Comparison of ENCODE assay signal across 9 cellular contexts in genomic region chr11:129992161-129992944, GRCh38. TPM values are rescaled to one million over a fixed set of nuclear protein-coding genes. Genes with fewer than 3 reads are reported as not detected.
A peak's percentile ranks its signal among the peaks of the same experiment; 100 is the strongest.
DNase-seq lines count a peak whose midpoint lies in the region; ATAC-seq, FAIRE-seq and TF ChIP-seq lines count a peak whose summit lies in the region.
"Had no signal": no experiment of that assay in that cellular context is flagged by ENCODE, and none has a peak within 500 bp of the region (broad histone marks: within the 10 kb centered on the region; RNA-seq: fewer than 3 reads in every experiment).

No MANE protein-coding gene starts in this region.

- H3K27me3 ChIP-seq in brain microvascular endothelial cell (replicated peaks) (no peaks in the 10 kb centered on the region), right lobe of liver (no peaks in the 10 kb centered on the region)

- H3K9me3 Mint-ChIP-seq in CD14-positive monocyte = peaks cover 0 to 3% (median 0%) of the 10 kb centered on the region in 7 donors

- TF ChIP-seq POLR2A in Raji (IDR thresholded peaks at IDR 0.05; ENCODE audit: insufficient read depth, low read depth, low read length) = 0 out of 2 replicates have a peak, but pooled peaks have one; percentile 14
- TF ChIP-seq POLR2A in right lobe of liver (IDR thresholded peaks at IDR 0.05) = no peak

- H3K27ac ChIP-seq in brain microvascular endothelial cell (no peak overlapping the region), right lobe of liver (peak overlapping the region in 2 of 3 donors; percentile 32 to 42)

- H3K27ac Mint-ChIP-seq in CD14-positive monocyte = peak overlapping the region in 5 of 7 donors; percentile 35 to 70 (median 45)

- peaks cover 10 to 30% of the 10 kb centered on the region in 2 donors for H3K36me3 Mint-ChIP-seq in CD14-positive monocyte

- H3K4me3 Mint-ChIP-seq in CD14-positive monocyte = no peak overlapping the region

- ATAC-seq in GM19043 (IDR thresholded peaks at IDR 0.05; ENCODE audit: low read depth, unreplicated experiment) = peak; percentile 67
- ATAC-seq in right lobe of liver = peak; percentile 82 to 89 (median 83)

- H3K4me1 ChIP-seq in right lobe of liver = peaks cover 0 to 38% (median 11%) of the 10 kb centered on the region in 4 donors

- H3K4me1 Mint-ChIP-seq in CD14-positive monocyte = peaks cover 11% of the 10 kb centered on the region

- H3K4me3 ChIP-seq in brain microvascular endothelial cell (ENCODE audit: low read depth, low read length) = no peak overlapping the region
- no peak overlapping the region for H3K4me3 ChIP-seq in right lobe of liver
- H3K4me3 ChIP-seq: HAP-1 had no signal

- no peak for FAIRE-seq in HTR-8/SVneo (lab: Jason Lieb, UNC)

- intact Hi-C loops in CD14-positive monocyte (cut with micrococcal nuclease) (loop anchor here in 1 of 2 donors (10.0 kb wide), 1 partner anchor 48 kb away; no protein-coding TSS in a partner anchor), right lobe of liver (cut with DNase I) (loop anchor here in 1 of 2 donors (10.0 kb wide), 1 partner anchor 142 kb away; no protein-coding TSS in a partner anchor)

- no peaks in the 10 kb centered on the region for H3K27me3 Mint-ChIP-seq in CD14-positive monocyte (ENCODE audit: low read depth in 3 of 3)

- in situ Hi-C loops in KBM-7 (cut with MboI; ENCODE audit: low pct_unique_long_range_greater_than_20kb, low sequenced_read_pairs) = no loop called here
- in situ Hi-C loops in brain microvascular endothelial cell (cut with HindIII; ENCODE audit: low pct_ligation_motif_present, low sequenced_read_pairs) = no loop called here

- DNase-seq in CD14-positive monocyte (ENCODE audit: low spot score) (no peak), KBM-7 (peak; percentile 63), brain microvascular endothelial cell (no peak), right lobe of liver (peak; percentile 50 to 70 (median 57)), HTR-8/SVneo (ENCODE audit: insufficient read length, low spot score) (no peak), Kasumi-1 (lab: John Stamatoyannopoulos, UW) (no peak)

- H3K9me3 ChIP-seq in right lobe of liver = no peaks in the 10 kb centered on the region
- H3K9me3 ChIP-seq: HAP-1 had no signal

- 16% methylated on average over 6 of the region's 6 CpGs for WGBS in right lobe of liver (ENCODE audit: insufficient coverage, low coverage, low lambda C conversion rate, missing lambda C conversion rate)

- TF ChIP-seq CTCF in CD14-positive monocyte (IDR thresholded peaks at IDR 0.05) (no peak), brain microvascular endothelial cell (IDR thresholded peaks at IDR 0.05; ENCODE audit: low read depth, low read length, missing control alignments) (peak; percentile 27), right lobe of liver (IDR thresholded peaks at IDR 0.05) (peak; percentile 14 to 44 (median 32))

- H3K36me3 ChIP-seq in brain microvascular endothelial cell (replicated peaks) = no peaks in the 10 kb centered on the region
- no peaks in the 10 kb centered on the region for H3K36me3 ChIP-seq in right lobe of liver

RNA-seq across cellular contexts. Expression of gene PRDM10, which starts 10.3 kb away (rescaled TPM):
- 1 to 10 TPM in 1 of 2 donors, under 1 TPM in 1; 0.64 to 1.1 TPM for polyA plus RNA-seq in CD14-positive monocyte
- total RNA-seq in right lobe of liver = 1 to 10 TPM; 3.4 to 6.8 (median 4.4) TPM

Comparison
In these comparisons a context has a peak if more than half of its experiments do, and no peak if none do; other contexts are left out.
1. DNase-seq: peak in KBM-7 (single experiment) and right lobe of liver (3 of 3); none in CD14-positive monocyte (single experiment), brain microvascular endothelial cell (single experiment), HTR-8/SVneo (single experiment) and Kasumi-1 (0 of 2).